In the genomic region with DNA sequence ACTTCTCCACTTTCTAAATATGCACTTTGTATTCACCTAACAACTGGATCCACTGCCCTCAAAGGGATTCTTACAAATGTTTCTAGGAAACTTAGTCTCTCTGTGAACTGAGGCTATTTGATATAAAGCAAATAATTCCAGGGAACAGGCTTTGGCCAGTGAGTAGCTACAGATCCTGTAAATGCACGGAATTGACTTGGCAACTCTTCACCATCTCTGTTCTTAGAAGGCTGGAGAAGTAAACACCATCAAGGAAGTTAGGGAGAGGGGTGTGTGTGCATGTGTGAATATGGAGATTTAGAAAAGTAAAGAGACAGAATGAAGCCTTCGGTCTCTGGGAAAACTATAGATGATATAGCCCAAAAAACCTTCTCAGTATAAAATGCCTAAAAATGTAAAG, we compare ENCODE assay signal across 26 cellular contexts. TPM values are rescaled to one million over a fixed set of nuclear protein-coding genes. Genes with fewer than 3 reads are reported as not detected.
"Had no signal": no experiment of that assay in that cellular context is flagged by ENCODE, and none has a peak within 500 bp of the region (broad histone marks: within the 10 kb centered on the region; RNA-seq: fewer than 3 reads in every experiment).

No MANE protein-coding gene starts in this region.

- H3K4me1 Mint-ChIP-seq: endodermal cell, mesothelial cell of epicardium, naive B cell had no signal

- H3K27me3 ChIP-seq: colonic mucosa, heart right ventricle had no signal

- H3K9me3 ChIP-seq: colonic mucosa, esophagus squamous epithelium, gastrocnemius medialis, heart right ventricle, left lung, lower lobe of right lung, mucosa of descending colon had no signal

- H3K27ac Mint-ChIP-seq: dendritic cell treated with granulocyte-macrophage colony-stimulating factor and Interleukin-4, amounts not matched to agents 40 ng/mL and 50 ng/mL, for 4 days; effector memory CD8-positive, alpha-beta T cell; endodermal cell; mesothelial cell of epicardium had no signal

- H3K27ac ChIP-seq: colonic mucosa, epithelial cell of prostate, esophagus squamous epithelium, gastrocnemius medialis, heart right ventricle, left lung, lower lobe of right lung had no signal

- H3K9me3 Mint-ChIP-seq: dendritic cell treated with granulocyte-macrophage colony-stimulating factor and Interleukin-4, amounts not matched to agents 40 ng/mL and 50 ng/mL, for 4 days; effector memory CD8-positive, alpha-beta T cell; endodermal cell; mesothelial cell of epicardium; naive B cell had no signal

- H3K4me3 ChIP-seq: colonic mucosa, esophagus squamous epithelium, gastrocnemius medialis, heart right ventricle, left lung, lower lobe of right lung, mucosa of descending colon had no signal

- H3K4me3 Mint-ChIP-seq: dendritic cell treated with granulocyte-macrophage colony-stimulating factor and Interleukin-4, amounts not matched to agents 40 ng/mL and 50 ng/mL, for 4 days; effector memory CD8-positive, alpha-beta T cell; endodermal cell; mesothelial cell of epicardium; naive B cell had no signal

- H3K36me3 ChIP-seq: colonic mucosa, esophagus squamous epithelium, gastrocnemius medialis, heart right ventricle, left lung, lower lobe of right lung had no signal

- DNase-seq: colonic mucosa; cortex of kidney; effector CD8-positive, alpha-beta T cell; effector memory CD8-positive, alpha-beta T cell; endodermal cell; erythroblast; esophagus squamous epithelium; foreskin fibroblast; foreskin melanocyte; gastrocnemius medialis; glutamatergic neuron; heart right ventricle; hippocampal formation; left cardiac atrium; left lung; left ventricle myocardium superior; lower lobe of right lung; mesenchymal stem cell; mucosa of descending colon; naive B cell had no signal

- ATAC-seq: effector memory CD8-positive, alpha-beta T cell; esophagus mucosa; gastrocnemius medialis; heart right ventricle; left cardiac atrium; left lung; left ventricle myocardium superior; lower lobe of right lung; mucosa of descending colon had no signal

- H3K4me1 ChIP-seq: colonic mucosa, esophagus squamous epithelium, gastrocnemius medialis, heart right ventricle, left lung, lower lobe of right lung had no signal

- H3K36me3 Mint-ChIP-seq: mesothelial cell of epicardium, naive B cell had no signal

RNA-seq across cellular contexts. Expression of gene CIDEA, which starts 10.7 kb away (rescaled TPM):
- total RNA-seq: colonic mucosa, endodermal cell, left lung, lower lobe of right lung, lung microvascular endothelial cell, mesothelial cell of epicardium, myocyte had no signal
